Comparison of ENCODE assay signal across 8 cellular contexts in genomic region chr6:157981132-157981394, GRCh38. TPM values are rescaled to one million over a fixed set of nuclear protein-coding genes. Genes with fewer than 3 reads are reported as not detected.
A peak's percentile ranks its signal among the peaks of the same experiment; 100 is the strongest.
DNase-seq lines count a peak whose midpoint lies in the region; ATAC-seq and TF ChIP-seq lines count a peak whose summit lies in the region.

No MANE protein-coding gene starts in this region.

- DNase-seq in brain microvascular endothelial cell (no peak), hippocampal formation (lab: John Stamatoyannopoulos, UW) (no peak), NCI-H1694 (lab: John Stamatoyannopoulos, UW) (no peak), dermis blood vessel endothelial cell (no peak), SIG-M5 (lab: John Stamatoyannopoulos, UW) (no peak)

- H3K27ac ChIP-seq in brain microvascular endothelial cell = peak overlapping the region; percentile 53

- ATAC-seq in GM18867 (IDR thresholded peaks at IDR 0.05; ENCODE audit: unreplicated experiment) (peak; percentile 10), HG03196 (IDR thresholded peaks at IDR 0.05; ENCODE audit: unreplicated experiment) (peak; percentile 33)

- peaks cover 52% of the 10 kb centered on the region for H3K4me1 ChIP-seq in mononuclear cell (ENCODE audit: insufficient read depth, low read length)

- TF ChIP-seq CTCF in brain microvascular endothelial cell (IDR thresholded peaks at IDR 0.05; ENCODE audit: low read depth, low read length, missing control alignments) = no peak

- H3K4me3 ChIP-seq in brain microvascular endothelial cell (ENCODE audit: low read depth, low read length) (peak overlapping the region; percentile 60), mononuclear cell (ENCODE audit: low read length) (peak overlapping the region; percentile 63)

- no peaks in the 10 kb centered on the region for H3K36me3 ChIP-seq in brain microvascular endothelial cell (replicated peaks)

- H3K9me3 ChIP-seq in mononuclear cell (ENCODE audit: low read depth, low read length) = no peaks in the 10 kb centered on the region

- in situ Hi-C loops in brain microvascular endothelial cell (cut with HindIII; ENCODE audit: low pct_ligation_motif_present, low sequenced_read_pairs) = no loop called here

- no peaks in the 10 kb centered on the region for H3K27me3 ChIP-seq in brain microvascular endothelial cell (replicated peaks)
- H3K27me3 ChIP-seq in mononuclear cell (ENCODE audit: insufficient read depth, low read length) = peaks cover 7% of the 10 kb centered on the region

RNA-seq across cellular contexts. Expression of gene SYNJ2, which starts 0.6 kb away (rescaled TPM):
- total RNA-seq in mononuclear cell (19.2 TPM), dermis blood vessel endothelial cell (29.6 and 34.7 TPM in 2 replicates)
